Comparison of ENCODE assay signal across 9 cellular contexts in the genomic region with DNA sequence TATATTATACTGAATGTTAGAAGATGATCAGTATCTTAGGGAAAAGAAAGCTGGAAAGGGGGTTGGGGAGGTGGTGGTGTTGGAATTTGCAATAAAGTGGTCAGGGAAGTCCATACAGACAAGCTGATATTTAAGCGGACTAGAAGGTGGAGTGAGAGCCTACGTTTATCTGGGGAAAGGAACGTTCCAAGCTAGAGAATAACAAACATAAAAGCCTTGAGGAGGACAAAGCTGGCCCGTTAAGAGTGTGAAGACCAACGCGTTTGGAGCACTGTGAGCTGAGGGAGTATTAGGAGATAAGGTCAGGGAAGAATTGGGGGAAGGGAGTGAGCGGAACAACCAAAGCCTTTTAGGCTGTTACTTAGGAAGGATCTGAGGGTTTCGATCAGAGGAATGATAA. TPM values are rescaled to one million over a fixed set of nuclear protein-coding genes. Genes with fewer than 3 reads are reported as not detected.
A peak's percentile ranks its signal among the peaks of the same experiment; 100 is the strongest.
DNase-seq lines count a peak whose midpoint lies in the region; ATAC-seq, FAIRE-seq and TF ChIP-seq lines count a peak whose summit lies in the region.
"Had no signal": no experiment of that assay in that cellular context is flagged by ENCODE, and none has a peak within 500 bp of the region (broad histone marks: within the 10 kb centered on the region; RNA-seq: fewer than 3 reads in every experiment).

No MANE protein-coding gene starts in this region.

- POLR2A ChIA-PET in SK-N-SH (lab: Yijun Ruan, JAX): interaction anchor here (1.4 kb wide), 1 partner anchor 59 kb away, joined by 4 read pairs; no protein-coding TSS in a partner anchor

- TF ChIP-seq EP300 in SK-N-SH (IDR thresholded peaks at IDR 0.05; ENCODE audit: borderline replicate concordance in 1 of 2, low read depth in 1 of 2, low read length in 1 of 2): no peak
- TF ChIP-seq EP300 in stomach (IDR thresholded peaks at IDR 0.05): no peak

- H3K4me1 Mint-ChIP-seq in activated T-helper 1 cell treated with anti-CD3 and anti-CD28 coated beads, Interleukin-12 subunit alpha, Interleukin-12 subunit beta, Interleukin-2, Interleukin-4 antibody, amounts not matched to agents 30 ng/mL and 10 ng/mL and 1 ng/mL, durations not matched to agents 14 hours and 24 hours and 36 hours (ENCODE audit: low read depth): peaks cover 66% of the 10 kb centered on the region

- no peak overlapping the region for H2AFZ ChIP-seq in SK-N-SH (ENCODE audit: low read depth)

- intact Hi-C loops in activated T-helper 1 cell treated with anti-CD3 and anti-CD28 coated beads, Interleukin-12 subunit alpha, Interleukin-12 subunit beta, Interleukin-2, Interleukin-4 antibody, amounts not matched to agents 30 ng/mL and 10 ng/mL and 1 ng/mL, durations not matched to agents 14 hours and 24 hours and 36 hours (cut with micrococcal nuclease): loop anchor here (10.0 kb wide), 1 partner anchor 351 kb away; no protein-coding TSS in a partner anchor
- intact Hi-C loops in stomach (cut with DNase I; ENCODE audit: low total_unique reads): no loop called here

- H3K36me3 ChIP-seq in SK-N-SH (replicated peaks in 1 of 2; ENCODE audit: control insufficient read depth in 1 of 2, insufficient read depth in 2 of 2, low read length in 1 of 2) (peaks cover 20 to 43% of the 10 kb centered on the region in 2 experiments), iPS-18a (ENCODE audit: control insufficient read depth, low read depth, low read length) (peaks cover 29% of the 10 kb centered on the region), stomach (peaks cover 5 to 29% (median 19%) of the 10 kb centered on the region in 4 donors)

- peak overlapping the region; percentile 96 for H3K4me3 Mint-ChIP-seq in activated T-helper 1 cell treated with anti-CD3 and anti-CD28 coated beads, Interleukin-12 subunit alpha, Interleukin-12 subunit beta, Interleukin-2, Interleukin-4 antibody, amounts not matched to agents 30 ng/mL and 10 ng/mL and 1 ng/mL, durations not matched to agents 14 hours and 24 hours and 36 hours

- no peak for TF ChIP-seq RAD21 in SK-N-SH (IDR thresholded peaks at IDR 0.05; ENCODE audit: low read length)

- 23% methylated on average over 8 of the region's 8 CpGs for WGBS in SK-N-SH (ENCODE audit: low lambda C conversion rate)
- 13 to 20% (median 18%) methylated on average over 8 of the region's 8 CpGs for WGBS in stomach, 5 donors

- H3K4me2 ChIP-seq in SK-N-SH: peak overlapping the region; percentile 87

- no peaks in the 10 kb centered on the region for H3K9me3 Mint-ChIP-seq in activated T-helper 1 cell treated with anti-CD3 and anti-CD28 coated beads, Interleukin-12 subunit alpha, Interleukin-12 subunit beta, Interleukin-2, Interleukin-4 antibody, amounts not matched to agents 30 ng/mL and 10 ng/mL and 1 ng/mL, durations not matched to agents 14 hours and 24 hours and 36 hours

- peak overlapping the region; percentile 100 for H3K27ac Mint-ChIP-seq in activated T-helper 1 cell treated with anti-CD3 and anti-CD28 coated beads, Interleukin-12 subunit alpha, Interleukin-12 subunit beta, Interleukin-2, Interleukin-4 antibody, amounts not matched to agents 30 ng/mL and 10 ng/mL and 1 ng/mL, durations not matched to agents 14 hours and 24 hours and 36 hours

- H3K27me3 Mint-ChIP-seq in activated T-helper 1 cell treated with anti-CD3 and anti-CD28 coated beads, Interleukin-12 subunit alpha, Interleukin-12 subunit beta, Interleukin-2, Interleukin-4 antibody, amounts not matched to agents 30 ng/mL and 10 ng/mL and 1 ng/mL, durations not matched to agents 14 hours and 24 hours and 36 hours (ENCODE audit: insufficient read depth): no peaks in the 10 kb centered on the region

- peaks cover 2 to 9% of the 10 kb centered on the region in 2 experiments; a peak in 2 of 4 replicates for H3K4me1 ChIP-seq in SK-N-SH (ENCODE audit: control insufficient read depth in 1 of 2, insufficient read depth in 2 of 2, low read depth in 1 of 2, low read length in 1 of 2)
- peaks cover 8% of the 10 kb centered on the region for H3K4me1 ChIP-seq in iPS-18a (ENCODE audit: control insufficient read depth, low read depth, low read length)
- H3K4me1 ChIP-seq in stomach: peaks cover 48 to 81% (median 62%) of the 10 kb centered on the region in 4 donors

- no peaks in the 10 kb centered on the region for H3K9me3 ChIP-seq in SK-N-SH
- H3K9me3 ChIP-seq in iPS-18a (ENCODE audit: control insufficient read depth, low read depth, low read length): no peaks in the 10 kb centered on the region
- no peaks in the 10 kb centered on the region for H3K9me3 ChIP-seq in stomach

- no peak for TF ChIP-seq POLR2A in stomach (IDR thresholded peaks at IDR 0.05)

- H3K27me3 ChIP-seq in SK-N-SH (ENCODE audit: insufficient read depth) (no peaks in the 10 kb centered on the region), iPS-18a (ENCODE audit: control insufficient read depth, insufficient read depth, low read length) (no peaks in the 10 kb centered on the region), stomach (no peaks in the 10 kb centered on the region)

- H3K27ac ChIP-seq in SK-N-SH (ENCODE audit: low read depth in 2 of 2, low read length in 1 of 2) (peak overlapping the region in 1 of 2 experiments; percentile 100; a peak in 1 of 4 replicates), iPS-18a (ENCODE audit: low read length) (no peak overlapping the region), stomach (peak overlapping the region in 4 of 5 donors; percentile 98 to 99 (median 98))

- H3K9me2 ChIP-seq in SK-N-SH: no peaks in the 10 kb centered on the region

- TF ChIP-seq CTCF in SK-N-SH (IDR thresholded peaks at IDR 0.05) (no peak), stomach (IDR thresholded peaks at IDR 0.05) (no peak), D721Med (IDR thresholded peaks at IDR 0.05; ENCODE audit: insufficient read depth, missing control alignments) (no peak)

- H3K36me3 Mint-ChIP-seq in activated T-helper 1 cell treated with anti-CD3 and anti-CD28 coated beads, Interleukin-12 subunit alpha, Interleukin-12 subunit beta, Interleukin-2, Interleukin-4 antibody, amounts not matched to agents 30 ng/mL and 10 ng/mL and 1 ng/mL, durations not matched to agents 14 hours and 24 hours and 36 hours (ENCODE audit: low read depth): peaks cover 32% of the 10 kb centered on the region

- H3K4me3 ChIP-seq in SK-N-SH (ENCODE audit: low read depth in 2 of 2, low read length in 1 of 2) (peak overlapping the region; percentile 82 to 83), iPS-18a (ENCODE audit: low read length) (peak overlapping the region; percentile 89), stomach (peak overlapping the region; percentile 69 to 98 (median 93))

- CTCF ChIA-PET in SK-N-SH (lab: Yijun Ruan, JAX): interaction anchor here (1.1 to 3.7 kb wide), 12 partner anchors 9 to 66 kb away, joined by 3 to 26 read pairs (median 5); no protein-coding TSS in a partner anchor

- ATAC-seq in SK-N-SH treated with all-trans-retinoic acid at 6 μM for 48 hours: no peak
- no peak for ATAC-seq in GM18498 (IDR thresholded peaks at IDR 0.05; ENCODE audit: unreplicated experiment)

- peaks cover 16% of the 10 kb centered on the region for H3F3A ChIP-seq in SK-N-SH (replicated peaks; ENCODE audit: insufficient read depth)

- H3K9ac ChIP-seq in SK-N-SH (peak overlapping the region; percentile 86), iPS-18a (ENCODE audit: low read length) (peak overlapping the region; percentile 98)

- peak; percentile 20 for DNase-seq in SK-N-SH
- DNase-seq in activated T-helper 1 cell treated with anti-CD3 and anti-CD28 coated beads, Interleukin-12 subunit alpha, Interleukin-12 subunit beta, Interleukin-2, Interleukin-4 antibody, amounts not matched to agents 30 ng/mL and 10 ng/mL and 1 ng/mL, durations not matched to agents 14 hours and 24 hours and 36 hours (ENCODE audit: low spot score): no peak
- no peak for DNase-seq in stomach
- no peak for DNase-seq in D721Med (ENCODE audit: insufficient read length, low spot score)
- DNase-seq in NCI-H2171 treated with DMSO at 0.1 percent for 48 hours (lab: John Stamatoyannopoulos, UW): no peak
- DNase-seq: NCI-H446 had no signal

- peaks cover 75% of the 10 kb centered on the region for H4K20me1 ChIP-seq in SK-N-SH (ENCODE audit: insufficient read depth)

- no peak for FAIRE-seq in D721Med (lab: Jason Lieb, UNC)

- peaks cover 91% of the 10 kb centered on the region for H3K79me2 ChIP-seq in SK-N-SH (ENCODE audit: insufficient read depth)

RNA-seq across cellular contexts. Expression of gene DDX42, which starts 1.4 kb away (rescaled TPM):
- polyA plus RNA-seq in SK-N-SH (2012; rRNA removed): 115 and 143 TPM in 2 replicates
- polyA plus RNA-seq in SK-N-SH (2012; cell fraction: cytosol; rRNA removed): 88.6 and 100 TPM in 2 replicates
- 286 and 396 TPM in 2 replicates for polyA plus RNA-seq in SK-N-SH (2012; cell fraction: nucleus; rRNA removed)
- total RNA-seq in activated T-helper 1 cell treated with anti-CD3 and anti-CD28 coated beads, Interleukin-12 subunit alpha, Interleukin-12 subunit beta, Interleukin-2, Interleukin-4 antibody, amounts not matched to agents 30 ng/mL and 10 ng/mL and 1 ng/mL, durations not matched to agents 14 hours and 24 hours and 36 hours: 147 and 149 TPM in 2 replicates
- total RNA-seq in stomach: 100 to 1,000 TPM; 182 to 346 (median 205) TPM
- 10 to 100 TPM; 42.7 to 59.9 (median 52.7) TPM for polyA plus RNA-seq in stomach

RNA-seq across cellular contexts. Expression of gene CCDC47, which starts 2.0 kb away (rescaled TPM):
- polyA plus RNA-seq in SK-N-SH (2012; rRNA removed) (76.6 and 90.7 TPM in 2 replicates), stomach (10 to 100 TPM; 11.5 to 34.6 (median 18.5) TPM)
- polyA plus RNA-seq in SK-N-SH (2012; cell fraction: cytosol; rRNA removed): 109 and 134 TPM in 2 replicates
- 48.9 and 56.0 TPM in 2 replicates for polyA plus RNA-seq in SK-N-SH (2012; cell fraction: nucleus; rRNA removed)
- total RNA-seq in activated T-helper 1 cell treated with anti-CD3 and anti-CD28 coated beads, Interleukin-12 subunit alpha, Interleukin-12 subunit beta, Interleukin-2, Interleukin-4 antibody, amounts not matched to agents 30 ng/mL and 10 ng/mL and 1 ng/mL, durations not matched to agents 14 hours and 24 hours and 36 hours: 74.8 and 79.2 TPM in 2 replicates
- total RNA-seq in stomach: 100 to 1,000 TPM in 2 of 5 donors, 10 to 100 TPM in 3; 38.8 to 139 (median 69.4) TPM

RNA-seq across cellular contexts. Expression of gene STRADA, which starts 33.8 kb away (rescaled TPM):
- 37.3 and 45.0 TPM in 2 replicates for polyA plus RNA-seq in SK-N-SH (2012; rRNA removed)
- 24.8 and 31.1 TPM in 2 replicates for polyA plus RNA-seq in SK-N-SH (2012; cell fraction: cytosol; rRNA removed)
- polyA plus RNA-seq in SK-N-SH (2012; cell fraction: nucleus; rRNA removed): 159 and 201 TPM in 2 replicates
- 59.1 and 59.4 TPM in 2 replicates for total RNA-seq in activated T-helper 1 cell treated with anti-CD3 and anti-CD28 coated beads, Interleukin-12 subunit alpha, Interleukin-12 subunit beta, Interleukin-2, Interleukin-4 antibody, amounts not matched to agents 30 ng/mL and 10 ng/mL and 1 ng/mL, durations not matched to agents 14 hours and 24 hours and 36 hours
- 10 to 100 TPM; 15.8 to 56.2 (median 31.3) TPM for total RNA-seq in stomach
- 10 to 100 TPM in 2 of 3 donors, 1 to 10 TPM in 1; 9.8 to 17.7 (median 12.6) TPM for polyA plus RNA-seq in stomach

RNA-seq across cellular contexts. Expression of gene PSMC5, which starts 51.8 kb away (rescaled TPM):
- polyA plus RNA-seq in SK-N-SH (2012; rRNA removed) (424 and 468 TPM in 2 replicates), stomach (100 to 1,000 TPM; 151 to 211 (median 153) TPM)
- polyA plus RNA-seq in SK-N-SH (2012; cell fraction: cytosol; rRNA removed): 441 and 497 TPM in 2 replicates
- 369 and 384 TPM in 2 replicates for polyA plus RNA-seq in SK-N-SH (2012; cell fraction: nucleus; rRNA removed)
- total RNA-seq in activated T-helper 1 cell treated with anti-CD3 and anti-CD28 coated beads, Interleukin-12 subunit alpha, Interleukin-12 subunit beta, Interleukin-2, Interleukin-4 antibody, amounts not matched to agents 30 ng/mL and 10 ng/mL and 1 ng/mL, durations not matched to agents 14 hours and 24 hours and 36 hours: 185 and 195 TPM in 2 replicates
- 100 to 1,000 TPM in 1 of 5 donors, 10 to 100 TPM in 4; 19.2 to 177 (median 80.1) TPM for total RNA-seq in stomach

RNA-seq across cellular contexts. Expression of gene FTSJ3, which starts 52.0 kb away (rescaled TPM):
- polyA plus RNA-seq in SK-N-SH (2012; rRNA removed): 148 and 180 TPM in 2 replicates
- 147 and 150 TPM in 2 replicates for polyA plus RNA-seq in SK-N-SH (2012; cell fraction: cytosol; rRNA removed)
- 242 and 303 TPM in 2 replicates for polyA plus RNA-seq in SK-N-SH (2012; cell fraction: nucleus; rRNA removed)
- 95.6 and 100 TPM in 2 replicates for total RNA-seq in activated T-helper 1 cell treated with anti-CD3 and anti-CD28 coated beads, Interleukin-12 subunit alpha, Interleukin-12 subunit beta, Interleukin-2, Interleukin-4 antibody, amounts not matched to agents 30 ng/mL and 10 ng/mL and 1 ng/mL, durations not matched to agents 14 hours and 24 hours and 36 hours
- 10 to 100 TPM in 4 of 5 donors, 1 to 10 TPM in 1; 3.5 to 54.0 (median 38.6) TPM for total RNA-seq in stomach
- polyA plus RNA-seq in stomach: 10 to 100 TPM; 12.2 to 14.4 (median 13.4) TPM
